Comparison of ENCODE assay signal across 30 cellular contexts in the genomic region with DNA sequence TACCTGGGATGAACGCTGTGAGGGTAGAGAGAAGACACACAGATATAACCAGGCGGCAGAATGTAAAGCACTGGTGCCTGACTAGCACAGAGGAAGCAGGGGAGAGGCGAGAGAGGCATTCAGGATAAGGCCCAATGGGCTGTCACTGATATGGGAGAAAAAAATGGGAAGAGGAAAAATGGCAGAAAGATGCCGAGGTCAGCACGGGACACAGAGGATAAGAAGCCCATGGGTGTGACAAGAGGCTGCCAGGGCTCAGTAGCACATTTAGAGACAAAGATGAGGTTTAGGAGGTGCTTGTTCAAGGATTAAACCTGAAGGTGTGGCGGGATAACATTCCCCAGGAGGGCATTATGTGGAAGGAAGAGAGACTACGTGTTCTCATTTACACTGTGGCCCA. TPM values are rescaled to one million over a fixed set of nuclear protein-coding genes. Genes with fewer than 3 reads are reported as not detected.
A peak's percentile ranks its signal among the peaks of the same experiment; 100 is the strongest.
DNase-seq lines count a peak whose midpoint lies in the region; ATAC-seq, FAIRE-seq and TF ChIP-seq lines count a peak whose summit lies in the region.
"Had no signal": no experiment of that assay in that cellular context is flagged by ENCODE, and none has a peak within 500 bp of the region (broad histone marks: within the 10 kb centered on the region; RNA-seq: fewer than 3 reads in every experiment).

No MANE protein-coding gene starts in this region.

- TF ChIP-seq CTCF in HepG2 (CRISPR knock-in tag; IDR thresholded peaks at IDR 0.05) = no peak
- no peak for TF ChIP-seq CTCF in right lobe of liver (IDR thresholded peaks at IDR 0.05)
- no peak for TF ChIP-seq CTCF in OCI-LY3 (IDR thresholded peaks at IDR 0.05; ENCODE audit: low read depth, low read length)
- no peak for TF ChIP-seq CTCF in left lung (IDR thresholded peaks at IDR 0.05)

- H3K36me3 Mint-ChIP-seq in central memory CD8-positive, alpha-beta T cell (ENCODE audit: insufficient read depth) = peaks cover 46% of the 10 kb centered on the region
- H3K36me3 Mint-ChIP-seq in stimulated activated naive B cell treated with anti-CD40 and anti-IgM and Interleukin-4, amounts not matched to agents 10 μg/mL and 1 μg/mL and 100 μg/mL, for 72 hours = peaks cover 52 to 58% of the 10 kb centered on the region in 2 donors

- H3K9me3 ChIP-seq in HepG2 (ENCODE audit: low read length) (no peaks in the 10 kb centered on the region), right lobe of liver (no peaks in the 10 kb centered on the region), OCI-LY3 (ENCODE audit: insufficient read depth, low read length) (no peaks in the 10 kb centered on the region), left lung (no peaks in the 10 kb centered on the region)
- H3K9me3 ChIP-seq: thyroid gland had no signal

- no peak overlapping the region for H3K4me3 Mint-ChIP-seq in central memory CD8-positive, alpha-beta T cell
- H3K4me3 Mint-ChIP-seq in stimulated activated naive B cell treated with anti-CD40 and anti-IgM and Interleukin-4, amounts not matched to agents 10 μg/mL and 1 μg/mL and 100 μg/mL, for 72 hours = no peak overlapping the region
- H3K4me3 Mint-ChIP-seq: activated naive CD8-positive, alpha-beta T cell treated with anti-CD3 and anti-CD28 coated beads, Interleukin-2, amount 10 ng/mL, durations not matched to agents 7 days and 5 days; CD8-positive, alpha-beta memory T cell; immature natural killer cell; naive thymus-derived CD8-positive, alpha-beta T cell had no signal

- intact Hi-C loops in HepG2 (cut with micrococcal nuclease; ENCODE audit: unreplicated experiment) = no loop called here
- intact Hi-C loops in right lobe of liver (cut with DNase I) = loop anchor here in 1 of 2 donors (5.0 kb wide), 1 partner anchor 33 kb away; the partner anchor contains the start of gene KCNN4
- intact Hi-C loops in left lung (cut with DNase I) = loop anchor here in 1 of 2 donors (5.0 kb wide), 1 partner anchor 33 kb away; the partner anchor contains the start of gene KCNN4

- peaks cover 52% of the 10 kb centered on the region for H3K4me1 Mint-ChIP-seq in central memory CD8-positive, alpha-beta T cell
- peaks cover 46 to 57% of the 10 kb centered on the region in 2 donors for H3K4me1 Mint-ChIP-seq in stimulated activated naive B cell treated with anti-CD40 and anti-IgM and Interleukin-4, amounts not matched to agents 10 μg/mL and 1 μg/mL and 100 μg/mL, for 72 hours

- TF ChIP-seq EP300 in HepG2 (IDR thresholded peaks at IDR 0.05; ENCODE audit: low read depth in 2 of 2, low read length in 2 of 2) (no peak), HepG2 (CRISPR knock-in tag; IDR thresholded peaks at IDR 0.05; ENCODE audit: borderline replicate concordance) (no peak)

- BruUV-seq in HepG2 (replicated peaks; lab: Mats Ljungman, UMichigan) = no TSS peak

- H2AFZ ChIP-seq in HepG2 (ENCODE audit: low read length) = no peak overlapping the region
- H2AFZ ChIP-seq in OCI-LY3 (ENCODE audit: low read depth, low read length) = no peak overlapping the region
- H2AFZ ChIP-seq: hepatocyte, parathyroid adenoma had no signal

- no peak for ATAC-seq in HepG2
- no peak for ATAC-seq in right lobe of liver
- ATAC-seq in central memory CD8-positive, alpha-beta T cell (replicated peaks; ENCODE audit: extremely low read depth, poor library complexity, severe bottlenecking) = no peak
- ATAC-seq in stimulated activated naive B cell treated with anti-CD40 and anti-IgM and Interleukin-4, amounts not matched to agents 10 μg/mL and 1 μg/mL and 100 μg/mL, for 72 hours (replicated peaks) = no peak
- ATAC-seq in left lung = no peak
- ATAC-seq: foreskin keratinocyte; left lobe of liver; naive thymus-derived CD8-positive, alpha-beta T cell; right cardiac atrium had no signal

- H3K9ac ChIP-seq in HepG2 (ENCODE audit: insufficient read depth, low read depth, low read length) (no peak overlapping the region), OCI-LY3 (ENCODE audit: low read length) (peak overlapping the region; percentile 56; the same call in 1 of the 2 replicates)
- H3K9ac ChIP-seq: parathyroid adenoma had no signal

- peaks cover 15% of the 10 kb centered on the region for H3K79me2 ChIP-seq in HepG2 (ENCODE audit: insufficient read depth, low read length)
- peaks cover 19% of the 10 kb centered on the region for H3K79me2 ChIP-seq in OCI-LY3 (ENCODE audit: low read length)
- H3K79me2 ChIP-seq: parathyroid adenoma had no signal

- H3K27me3 ChIP-seq in HepG2 (ENCODE audit: control insufficient read depth in 1 of 2, insufficient read depth in 2 of 2, low read length in 2 of 2) = no peaks in the 10 kb centered on the region
- H3K27me3 ChIP-seq in right lobe of liver = no peaks in the 10 kb centered on the region
- H3K27me3 ChIP-seq in OCI-LY3 (ENCODE audit: low read depth, low read length) = no peaks in the 10 kb centered on the region
- no peaks in the 10 kb centered on the region for H3K27me3 ChIP-seq in left lung
- H3K27me3 ChIP-seq: foreskin keratinocyte, hepatocyte, thyroid gland had no signal

- no peak for FAIRE-seq in HepG2 (lab: Jason Lieb, UNC)

- no peaks in the 10 kb centered on the region for H3K27me3 Mint-ChIP-seq in central memory CD8-positive, alpha-beta T cell
- H3K27me3 Mint-ChIP-seq in stimulated activated naive B cell treated with anti-CD40 and anti-IgM and Interleukin-4, amounts not matched to agents 10 μg/mL and 1 μg/mL and 100 μg/mL, for 72 hours = no peaks in the 10 kb centered on the region
- H3K27me3 Mint-ChIP-seq: activated naive CD8-positive, alpha-beta T cell treated with anti-CD3 and anti-CD28 coated beads, Interleukin-2, amount 10 ng/mL, durations not matched to agents 7 days and 5 days; naive thymus-derived CD8-positive, alpha-beta T cell had no signal

- TF ChIP-seq POLR2A in HepG2 (IDR thresholded peaks at IDR 0.05; ENCODE audit: insufficient read depth in 1 of 2, low read depth in 2 of 2, low read length in 2 of 2) (no peak), right lobe of liver (IDR thresholded peaks at IDR 0.05) (no peak)

- CTCF ChIA-PET in HepG2 (lab: Yijun Ruan, JAX; ENCODE audit: low intra/inter-chr PET ratio, low total read pairs) = no interaction called here

- H3K4me1 ChIP-seq in HepG2 (ENCODE audit: insufficient read depth, low read length) (peaks cover 18% of the 10 kb centered on the region), right lobe of liver (peaks cover 0 to 9% (median 0%) of the 10 kb centered on the region in 4 donors), OCI-LY3 (ENCODE audit: low read length) (peaks cover 74% of the 10 kb centered on the region), left lung (peaks cover 21 to 53% of the 10 kb centered on the region in 2 donors)
- H3K4me1 ChIP-seq: parathyroid adenoma had no signal

- H3K36me3 ChIP-seq in HepG2 (replicated peaks in 1 of 2; ENCODE audit: control insufficient read depth in 1 of 2, insufficient read depth in 2 of 2, low read length in 2 of 2) = peaks cover 24 to 64% of the 10 kb centered on the region in 2 experiments
- H3K36me3 ChIP-seq in right lobe of liver = peaks cover 0 to 37% (median 5%) of the 10 kb centered on the region in 4 donors
- H3K36me3 ChIP-seq in OCI-LY3 (replicated peaks; ENCODE audit: low read depth, low read length) = peaks cover 71% of the 10 kb centered on the region
- peaks cover 0 to 82% of the 10 kb centered on the region in 2 donors for H3K36me3 ChIP-seq in left lung

- H3K4me2 ChIP-seq in HepG2 (ENCODE audit: low read depth, low read length) (no peak overlapping the region), OCI-LY3 (ENCODE audit: low read length) (peak overlapping the region; percentile 54)
- H3K4me2 ChIP-seq: hepatocyte had no signal

- H3K27ac ChIP-seq in HepG2 (ENCODE audit: extremely low read length, insufficient read depth, low read length) = no peak overlapping the region
- H3K27ac ChIP-seq in right lobe of liver = no peak overlapping the region
- H3K27ac ChIP-seq in OCI-LY3 (ENCODE audit: low read length) = peak overlapping the region; percentile 66
- H3K27ac ChIP-seq in left lung = no peak overlapping the region
- H3K27ac ChIP-seq: foreskin keratinocyte, hepatocyte, parathyroid adenoma, thyroid gland, VCaP had no signal

- H3K9me3 Mint-ChIP-seq in central memory CD8-positive, alpha-beta T cell = no peaks in the 10 kb centered on the region
- no peaks in the 10 kb centered on the region for H3K9me3 Mint-ChIP-seq in stimulated activated naive B cell treated with anti-CD40 and anti-IgM and Interleukin-4, amounts not matched to agents 10 μg/mL and 1 μg/mL and 100 μg/mL, for 72 hours
- H3K9me3 Mint-ChIP-seq: activated naive CD8-positive, alpha-beta T cell treated with anti-CD3 and anti-CD28 coated beads, Interleukin-2, amount 10 ng/mL, durations not matched to agents 7 days and 5 days; CD8-positive, alpha-beta memory T cell; immature natural killer cell; naive thymus-derived CD8-positive, alpha-beta T cell had no signal

- H3K27ac Mint-ChIP-seq in central memory CD8-positive, alpha-beta T cell (ENCODE audit: low read depth) = peak overlapping the region; percentile 13
- H3K27ac Mint-ChIP-seq in stimulated activated naive B cell treated with anti-CD40 and anti-IgM and Interleukin-4, amounts not matched to agents 10 μg/mL and 1 μg/mL and 100 μg/mL, for 72 hours = peak overlapping the region; percentile 93
- H3K27ac Mint-ChIP-seq: activated naive CD8-positive, alpha-beta T cell treated with anti-CD3 and anti-CD28 coated beads, Interleukin-2, amount 10 ng/mL, durations not matched to agents 7 days and 5 days; immature natural killer cell had no signal

- WGBS in HepG2 (ENCODE audit: low lambda C conversion rate) = 94% methylated on average over 7 of the region's 7 CpGs
- WGBS in right lobe of liver (ENCODE audit: insufficient coverage, low coverage, low lambda C conversion rate, missing lambda C conversion rate) = 84% methylated on average over 7 of the region's 7 CpGs

- TF ChIP-seq RAD21 in HepG2 (CRISPR knock-in tag; IDR thresholded peaks at IDR 0.05) = no peak

- POLR2A ChIA-PET in HepG2 (lab: Yijun Ruan, JAX) = no interaction called here

- in situ Hi-C loops in HepG2 (cut with HindIII; ENCODE audit: extremely low pct_ligation_motif_present, low pct_unique_long_range_greater_than_20kb) = loop anchor here (5.0 kb wide), 1 partner anchor 33 kb away; the partner anchor contains the start of gene KCNN4

- no peaks in the 10 kb centered on the region for H4K20me1 ChIP-seq in HepG2 (ENCODE audit: insufficient read depth, low read length)
- H4K20me1 ChIP-seq in OCI-LY3 (ENCODE audit: insufficient read depth, low read length) = no peaks in the 10 kb centered on the region

- H3K4me3 ChIP-seq in HepG2 (replicated peaks in 1 of 3; ENCODE audit: insufficient read depth in 1 of 3, low read depth in 2 of 3, low read length in 3 of 3) (no peak overlapping the region), right lobe of liver (no peak overlapping the region), OCI-LY3 (ENCODE audit: low read length) (peak overlapping the region; percentile 25; the same call in 1 of the 2 replicates), left lung (no peak overlapping the region)
- H3K4me3 ChIP-seq: hepatocyte, thyroid gland had no signal

- DNase-seq in HepG2 (ENCODE audit: low spot score) = no peak
- no peak for DNase-seq in right lobe of liver
- no peak for DNase-seq in central memory CD8-positive, alpha-beta T cell (ENCODE audit: low spot score in 2 of 2)
- no peak for DNase-seq in stimulated activated naive B cell treated with anti-CD40 and anti-IgM and Interleukin-4, amounts not matched to agents 10 μg/mL and 1 μg/mL and 100 μg/mL, for 72 hours
- DNase-seq in dedifferentiated amniotic fluid mesenchymal stem cell (ENCODE audit: extremely low spot score) = no peak
- no peak for DNase-seq in left lung
- DNase-seq: activated naive CD8-positive, alpha-beta T cell treated with anti-CD3 and anti-CD28 coated beads, Interleukin-2, amount 10 ng/mL, durations not matched to agents 7 days and 5 days; CD8-positive, alpha-beta memory T cell; DMS153; effector CD4-positive, alpha-beta T cell; foreskin keratinocyte; HCEC 1CT; immature natural killer cell; NCI-H1048; NCI-H187; right cardiac atrium; stimulated activated CD4-positive, alpha-beta T cell treated with anti-CD3 and anti-CD28 coated beads, Interleukin-4, amount 100 ng/mL, for 1 hour; stimulated activated naive CD4-positive, alpha-beta T cell treated with Interleukin-2 at 50 U/mL for 16 hours; thyroid gland had no signal

RNA-seq across cellular contexts. Expression of gene SMG9, which starts 5.6 kb away (rescaled TPM):
- total RNA-seq in HepG2 (2016; rRNA removed; fragmentation: Illumina TruSeq; extraction: Trizol) (9.6 and 18.7 TPM in 2 replicates), right lobe of liver (10 to 100 TPM in 2 of 6 experiments, 1 to 10 TPM in 4; 6.5 to 13.5 (median 9.8) TPM), left lung (10 to 100 TPM; 40.9 to 49.6 TPM)
- total RNA-seq in HepG2 (2016; cell fraction: cytosol; rRNA removed; fragmentation: Illumina TruSeq; extraction: Trizol; ENCODE audit: low read depth) = 4.7 and 6.3 TPM in 2 replicates
- 10.9 and 18.3 TPM in 2 replicates for total RNA-seq in HepG2 (2016; cell fraction: insoluble cytoplasmic fraction; rRNA removed; fragmentation: Illumina TruSeq; extraction: Trizol)
- 5.4 and 5.5 TPM in 2 replicates for total RNA-seq in HepG2 (2016; cell fraction: membrane; rRNA removed; fragmentation: Illumina TruSeq; extraction: Trizol)
- total RNA-seq in HepG2 (2016; cell fraction: nucleus; rRNA removed; fragmentation: Illumina TruSeq; extraction: Trizol) = 20.5 and 25.3 TPM in 2 replicates
- polyA plus RNA-seq in HepG2 (2011; rRNA removed) = 16.1 and 16.7 TPM in 2 replicates
- 4.3 and 6.9 TPM in 2 replicates for polyA plus RNA-seq in HepG2 (2011; cell fraction: cytosol; rRNA removed)
- 36.9 and 41.9 TPM in 2 replicates for polyA plus RNA-seq in HepG2 (2011; cell fraction: nucleus; rRNA removed)
- 12.3 and 15.7 TPM in 2 replicates for polyA plus RNA-seq in HepG2 (2012)
- 2.4 and 2.9 TPM in 2 replicates for polyA plus RNA-seq in HepG2 (2016; cell fraction: cytosol; fragmentation: Illumina TruSeq; extraction: Trizol; ENCODE audit: low read depth)
- polyA plus RNA-seq in HepG2 (2016; cell fraction: insoluble cytoplasmic fraction; fragmentation: Illumina TruSeq; extraction: Trizol; ENCODE audit: low read depth) = 16.1 and 23.3 TPM in 2 replicates
- polyA plus RNA-seq in HepG2 (2016; cell fraction: membrane; fragmentation: Illumina TruSeq; extraction: Trizol; ENCODE audit: low read depth) = 3.6 and 4.5 TPM in 2 replicates
- 70.5 and 75.9 TPM in 2 replicates for polyA plus RNA-seq in HepG2 (2016; cell fraction: nucleus; fragmentation: Illumina TruSeq; extraction: Trizol; ENCODE audit: insufficient read depth, low read depth)
- 12.4 and 18.2 TPM in 2 replicates for polyA minus RNA-seq in HepG2 (2011; rRNA and poly(A)+ RNA removed; ENCODE audit: low replicate concordance)
- 2.9 and 3.6 TPM in 2 replicates for polyA minus RNA-seq in HepG2 (2011; cell fraction: cytosol; rRNA and poly(A)+ RNA removed)
- polyA minus RNA-seq in HepG2 (2011; cell fraction: nucleus; rRNA and poly(A)+ RNA removed) = 16.5 and 18.7 TPM in 2 replicates

RNA-seq across cellular contexts. Expression of gene KCNN4, which starts 31.6 kb away (rescaled TPM):
- 0.13 TPM in 1 of 2 replicates, not detected in the other for total RNA-seq in HepG2 (2016; rRNA removed; fragmentation: Illumina TruSeq; extraction: Trizol)
- total RNA-seq in HepG2 (2016; cell fraction: cytosol; rRNA removed; fragmentation: Illumina TruSeq; extraction: Trizol; ENCODE audit: low read depth) = not detected in 2 replicates
- 0.15 TPM in 1 of 2 replicates, not detected in the other for total RNA-seq in HepG2 (2016; cell fraction: insoluble cytoplasmic fraction; rRNA removed; fragmentation: Illumina TruSeq; extraction: Trizol)
- not detected in 2 replicates for total RNA-seq in HepG2 (2016; cell fraction: membrane; rRNA removed; fragmentation: Illumina TruSeq; extraction: Trizol)
- 0.50 TPM in 1 of 2 replicates, not detected in the other for total RNA-seq in HepG2 (2016; cell fraction: nucleus; rRNA removed; fragmentation: Illumina TruSeq; extraction: Trizol)
- 0.25 and 0.60 TPM in 2 replicates for polyA plus RNA-seq in HepG2 (2011; rRNA removed)
- polyA plus RNA-seq in HepG2 (2011; cell fraction: cytosol; rRNA removed) = 0.18 and 0.19 TPM in 2 replicates
- polyA plus RNA-seq in HepG2 (2011; cell fraction: nucleus; rRNA removed) = 0.92 and 1.2 TPM in 2 replicates
- 0.19 TPM in 1 of 2 replicates, not detected in the other for polyA plus RNA-seq in HepG2 (2012)
- 0.06 TPM in 1 of 2 replicates, not detected in the other for polyA plus RNA-seq in HepG2 (2016; cell fraction: cytosol; fragmentation: Illumina TruSeq; extraction: Trizol; ENCODE audit: low read depth)
- not detected in 2 replicates for polyA plus RNA-seq in HepG2 (2016; cell fraction: insoluble cytoplasmic fraction; fragmentation: Illumina TruSeq; extraction: Trizol; ENCODE audit: low read depth)
- polyA plus RNA-seq in HepG2 (2016; cell fraction: membrane; fragmentation: Illumina TruSeq; extraction: Trizol; ENCODE audit: low read depth) = not detected in 2 replicates
- 0.37 and 0.55 TPM in 2 replicates for polyA plus RNA-seq in HepG2 (2016; cell fraction: nucleus; fragmentation: Illumina TruSeq; extraction: Trizol; ENCODE audit: insufficient read depth, low read depth)
- 0.16 and 81.5 TPM in 2 replicates for polyA minus RNA-seq in HepG2 (2011; rRNA and poly(A)+ RNA removed; ENCODE audit: low replicate concordance)
- 0.89 and 0.97 TPM in 2 replicates for polyA minus RNA-seq in HepG2 (2011; cell fraction: cytosol; rRNA and poly(A)+ RNA removed)
- polyA minus RNA-seq in HepG2 (2011; cell fraction: nucleus; rRNA and poly(A)+ RNA removed) = 0.64 TPM in 1 of 2 replicates, not detected in the other
- 1 to 10 TPM in 1 of 6 experiments, under 1 TPM in 4, not detected in 1; 0.18 to 1.4 (median 0.27) TPM for total RNA-seq in right lobe of liver
- total RNA-seq in left lung = 10 to 100 TPM in 1 of 2 donors, 1 to 10 TPM in 1; 9.6 to 21.5 TPM

RNA-seq across cellular contexts. Expression of gene IRGC, which starts 33.3 kb away (rescaled TPM):
- total RNA-seq in HepG2 (2016; rRNA removed; fragmentation: Illumina TruSeq; extraction: Trizol) = not detected in 2 replicates
- total RNA-seq in HepG2 (2016; cell fraction: cytosol; rRNA removed; fragmentation: Illumina TruSeq; extraction: Trizol; ENCODE audit: low read depth) = not detected in 2 replicates
- total RNA-seq in HepG2 (2016; cell fraction: insoluble cytoplasmic fraction; rRNA removed; fragmentation: Illumina TruSeq; extraction: Trizol) = not detected in 2 replicates
- total RNA-seq in HepG2 (2016; cell fraction: membrane; rRNA removed; fragmentation: Illumina TruSeq; extraction: Trizol) = not detected in 2 replicates
- not detected in 2 replicates for total RNA-seq in HepG2 (2016; cell fraction: nucleus; rRNA removed; fragmentation: Illumina TruSeq; extraction: Trizol)
- polyA plus RNA-seq in HepG2 (2011; rRNA removed) = not detected in 2 replicates
- polyA plus RNA-seq in HepG2 (2011; cell fraction: cytosol; rRNA removed) = not detected in 2 replicates
- polyA plus RNA-seq in HepG2 (2011; cell fraction: nucleus; rRNA removed) = not detected in 2 replicates
- not detected in 2 replicates for polyA plus RNA-seq in HepG2 (2012)
- polyA plus RNA-seq in HepG2 (2016; cell fraction: cytosol; fragmentation: Illumina TruSeq; extraction: Trizol; ENCODE audit: low read depth) = not detected in 2 replicates
- not detected in 2 replicates for polyA plus RNA-seq in HepG2 (2016; cell fraction: insoluble cytoplasmic fraction; fragmentation: Illumina TruSeq; extraction: Trizol; ENCODE audit: low read depth)
- polyA plus RNA-seq in HepG2 (2016; cell fraction: membrane; fragmentation: Illumina TruSeq; extraction: Trizol; ENCODE audit: low read depth) = not detected in 2 replicates
- not detected in 2 replicates for polyA plus RNA-seq in HepG2 (2016; cell fraction: nucleus; fragmentation: Illumina TruSeq; extraction: Trizol; ENCODE audit: insufficient read depth, low read depth)
- not detected in 2 replicates for polyA minus RNA-seq in HepG2 (2011; rRNA and poly(A)+ RNA removed; ENCODE audit: low replicate concordance)
- not detected in 2 replicates for polyA minus RNA-seq in HepG2 (2011; cell fraction: cytosol; rRNA and poly(A)+ RNA removed)
- polyA minus RNA-seq in HepG2 (2011; cell fraction: nucleus; rRNA and poly(A)+ RNA removed) = not detected in 2 replicates
- not detected for total RNA-seq in right lobe of liver
- not detected for total RNA-seq in left lung
- total RNA-seq: activated naive CD8-positive, alpha-beta T cell treated with anti-CD3 and anti-CD28 coated beads, Interleukin-2, amount 10 ng/mL, durations not matched to agents 7 days and 5 days; CD8-positive, alpha-beta memory T cell; cerebellum; foreskin keratinocyte; G401; hepatocyte; left lobe of liver; naive thymus-derived CD8-positive, alpha-beta T cell; right cardiac atrium; RPMI7951; T-helper 2 cell treated with Interferon-gamma antibody and Interleukin-4, amounts not matched to agents 100 ng/mL and 5 ng/mL, for 36 hours had no signal
- polyA plus RNA-seq: CD8-positive, alpha-beta memory T cell; esophagus; foreskin keratinocyte; hepatocyte; naive thymus-derived CD8-positive, alpha-beta T cell; right cardiac atrium had no signal

RNA-seq across cellular contexts. Expression of gene LYPD5, which starts 53.1 kb away (rescaled TPM):
- total RNA-seq in HepG2 (2016; rRNA removed; fragmentation: Illumina TruSeq; extraction: Trizol) (not detected in 2 replicates), right lobe of liver (under 1 TPM in 2 of 6 experiments, not detected in 4; 0.80 to 0.87 TPM), left lung (1 to 10 TPM; 2.2 to 6.3 TPM)
- not detected in 2 replicates for total RNA-seq in HepG2 (2016; cell fraction: cytosol; rRNA removed; fragmentation: Illumina TruSeq; extraction: Trizol; ENCODE audit: low read depth)
- total RNA-seq in HepG2 (2016; cell fraction: insoluble cytoplasmic fraction; rRNA removed; fragmentation: Illumina TruSeq; extraction: Trizol) = not detected in 2 replicates
- not detected in 2 replicates for total RNA-seq in HepG2 (2016; cell fraction: membrane; rRNA removed; fragmentation: Illumina TruSeq; extraction: Trizol)
- not detected in 2 replicates for total RNA-seq in HepG2 (2016; cell fraction: nucleus; rRNA removed; fragmentation: Illumina TruSeq; extraction: Trizol)
- not detected in 2 replicates for polyA plus RNA-seq in HepG2 (2011; rRNA removed)
- not detected in 2 replicates for polyA plus RNA-seq in HepG2 (2011; cell fraction: cytosol; rRNA removed)
- not detected in 2 replicates for polyA plus RNA-seq in HepG2 (2011; cell fraction: nucleus; rRNA removed)
- not detected in 2 replicates for polyA plus RNA-seq in HepG2 (2012)
- polyA plus RNA-seq in HepG2 (2016; cell fraction: cytosol; fragmentation: Illumina TruSeq; extraction: Trizol; ENCODE audit: low read depth) = not detected in 2 replicates
- polyA plus RNA-seq in HepG2 (2016; cell fraction: insoluble cytoplasmic fraction; fragmentation: Illumina TruSeq; extraction: Trizol; ENCODE audit: low read depth) = not detected in 2 replicates
- not detected in 2 replicates for polyA plus RNA-seq in HepG2 (2016; cell fraction: membrane; fragmentation: Illumina TruSeq; extraction: Trizol; ENCODE audit: low read depth)
- polyA plus RNA-seq in HepG2 (2016; cell fraction: nucleus; fragmentation: Illumina TruSeq; extraction: Trizol; ENCODE audit: insufficient read depth, low read depth) = not detected in 2 replicates
- 0.08 and 1.3 TPM in 2 replicates for polyA minus RNA-seq in HepG2 (2011; rRNA and poly(A)+ RNA removed; ENCODE audit: low replicate concordance)
- polyA minus RNA-seq in HepG2 (2011; cell fraction: cytosol; rRNA and poly(A)+ RNA removed) = not detected in 2 replicates
- polyA minus RNA-seq in HepG2 (2011; cell fraction: nucleus; rRNA and poly(A)+ RNA removed) = not detected in 2 replicates
- total RNA-seq: G401, left lobe of liver had no signal
- polyA plus RNA-seq: CD8-positive, alpha-beta memory T cell had no signal

Comparison
In these comparisons a context has a peak if more than half of its experiments do, and no peak if none do; other contexts are left out.
1. RNA of gene KCNN4, which starts 31.6 kb away (total RNA-seq): 9.6 to 21.5 TPM in left lung; 0.18 to 1.4 TPM in right lobe of liver and 0.13 to 0.50 TPM in HepG2; every median in the first group is over 4 times any median in the second.